15 cellular contexts compared by ENCODE assay signal in genomic region chr17:81984773-81985410, GRCh38. TPM values are rescaled to one million over a fixed set of nuclear protein-coding genes. Genes with fewer than 3 reads are reported as not detected.
"Had no signal": no experiment of that assay in that cellular context is flagged by ENCODE, and none has a peak within 500 bp of the region (broad histone marks: within the 10 kb centered on the region; RNA-seq: fewer than 3 reads in every experiment).

No MANE protein-coding gene starts in this region.

- H3K27ac ChIP-seq: body of pancreas, hepatocyte, pancreas, skin epidermis had no signal

- ATAC-seq: activated CD8-positive, alpha-beta T cell treated with anti-CD3 and anti-CD28 coated beads for 36 hours; body of pancreas; pancreas had no signal

- H3K79me2 ChIP-seq: hepatocyte had no signal

- H3K4me2 ChIP-seq: hepatocyte had no signal

- H3K4me3 ChIP-seq: body of pancreas, hepatocyte, pancreas, skin epidermis had no signal

- H3K9me3 ChIP-seq: body of pancreas, pancreas had no signal

- H2AFZ ChIP-seq: hepatocyte had no signal

- H3K4me1 ChIP-seq: body of pancreas, pancreas had no signal

- H3K27me3 ChIP-seq: body of pancreas, hepatocyte, pancreas had no signal

- FAIRE-seq: pancreas had no signal

- DNase-seq: activated CD4-positive, CD25-positive, alpha-beta regulatory T cell treated with anti-CD3 and anti-CD28 coated beads, Interleukin-2, amount 50 U/mL, for 72 hours; activated CD8-positive, alpha-beta memory T cell treated with anti-CD3 and anti-CD28 coated beads, Interleukin-2, amount 50 U/mL, for 4 hours; activated CD8-positive, alpha-beta T cell treated with anti-CD3 and anti-CD28 coated beads for 36 hours; activated naive CD4-positive, alpha-beta T cell treated with anti-CD3 and anti-CD28 coated beads for 36 hours; body of pancreas; pancreas; retina; substantia nigra had no signal

RNA-seq across cellular contexts. Expression of gene NOTUM, which starts 23.9 kb away (rescaled TPM):
- total RNA-seq: epithelial cell of proximal tubule had no signal

RNA-seq across cellular contexts. Expression of gene MYADML2, which starts 37.9 kb away (rescaled TPM):
- total RNA-seq: activated CD8-positive, alpha-beta T cell treated with anti-CD3 and anti-CD28 coated beads for 36 hours; activated naive CD4-positive, alpha-beta T cell treated with anti-CD3 and anti-CD28 coated beads for 36 hours; body of pancreas; epithelial cell of proximal tubule; hepatocyte; kidney epithelial cell; liver; neural crest cell; pancreas; T-helper 2 cell treated with Interferon-gamma antibody and Interleukin-4, amounts not matched to agents 100 ng/mL and 5 ng/mL, for 36 hours had no signal
- polyA plus RNA-seq: liver, pancreas had no signal
